In genomic region chr6:15827492-15828255, GRCh38 we compare ENCODE assay signal across 26 cellular contexts.
"Had no signal": no experiment of that assay in that cellular context is flagged by ENCODE, and none has a peak within 500 bp of the region (broad histone marks: within the 10 kb centered on the region; RNA-seq: fewer than 3 reads in every experiment).

No MANE protein-coding gene starts in this region.

- H3K36me3 ChIP-seq: brain microvascular endothelial cell, cardiac muscle cell had no signal

- FAIRE-seq: RCC 7860 had no signal

- H3K27me3 ChIP-seq: brain microvascular endothelial cell, cardiac muscle cell had no signal

- H3K27ac ChIP-seq: brain microvascular endothelial cell, cardiac muscle cell, VCaP had no signal

- DNase-seq: activated CD4-positive, alpha-beta memory T cell treated with anti-CD3 and anti-CD28 coated beads, Interleukin-2, amount 10 ng/mL, durations not matched to agents 7 days and 5 days; activated CD4-positive, alpha-beta T cell treated with anti-CD3 and anti-CD28 coated beads for 36 hours; activated CD4-positive, alpha-beta T cell treated with anti-CD3 and anti-CD28 coated beads, Interleukin-2, amount 50 U/mL, for 1 hour; activated CD4-positive, CD25-positive, alpha-beta regulatory T cell; activated gamma-delta T cell treated with Interleukin-2 at 50 U/mL for 16 hours; activated naive CD4-positive, alpha-beta T cell treated with anti-CD3 and anti-CD28 coated beads, Interleukin-2, amount 10 ng/mL, durations not matched to agents 7 days and 5 days; activated naive CD8-positive, alpha-beta T cell treated with anti-CD3 and anti-CD28 coated beads for 36 hours; activated T-cell treated with anti-CD3 and anti-CD28 coated beads for 4 hours; activated T-cell treated with anti-CD3 and anti-CD28 coated beads, Interleukin-2, amount 50 U/mL, for 72 hours; brain microvascular endothelial cell; Kasumi-1; KBM-7; NCI-H1048; NCI-H146; NCI-H1930; NCI-H2107; NCI-H2171 treated with DMSO at 0.1 percent for 48 hours; NCI-H345; NCI-H510A; NCI-H526 treated with DMSO at 0.1 percent for 48 hours; PC-3; SIG-M5; T-helper 17 cell had no signal

- ATAC-seq: activated CD4-positive, alpha-beta T cell treated with anti-CD3 and anti-CD28 coated beads for 36 hours; activated T-cell treated with anti-CD3 and anti-CD28 coated beads, Interleukin-2, amount 50 U/mL, for 72 hours; PC-3; T-helper 17 cell had no signal

- H3K4me3 ChIP-seq: cardiac muscle cell had no signal
